Comparison of ENCODE assay signal across 17 cellular contexts in the genomic region with DNA sequence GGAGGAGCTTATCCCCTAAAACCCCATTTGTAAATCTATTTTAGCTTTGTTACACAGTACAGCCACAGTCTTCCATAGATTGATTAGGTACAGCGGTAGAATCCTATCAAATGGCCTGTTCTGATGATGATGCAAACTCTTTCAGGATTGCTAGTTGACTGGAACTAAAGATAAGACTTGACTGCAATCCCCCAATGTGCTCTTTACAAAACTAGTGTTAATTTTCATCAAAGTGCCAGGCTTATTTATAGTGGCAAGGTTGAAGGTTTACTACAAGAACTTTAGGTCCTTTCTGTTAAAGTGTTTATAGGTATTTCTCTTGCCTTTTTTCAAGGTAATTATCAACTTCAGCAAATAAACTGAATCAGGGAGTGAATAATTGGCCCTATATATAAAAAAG. TPM values are rescaled to one million over a fixed set of nuclear protein-coding genes. Genes with fewer than 3 reads are reported as not detected.
A peak's percentile ranks its signal among the peaks of the same experiment; 100 is the strongest.
DNase-seq lines count a peak whose midpoint lies in the region; ATAC-seq, FAIRE-seq and TF ChIP-seq lines count a peak whose summit lies in the region.
"Had no signal": no experiment of that assay in that cellular context is flagged by ENCODE, and none has a peak within 500 bp of the region (broad histone marks: within the 10 kb centered on the region; RNA-seq: fewer than 3 reads in every experiment).

No MANE protein-coding gene starts in this region.

- no peak for FAIRE-seq in HepG2 (lab: Jason Lieb, UNC)
- FAIRE-seq in K562 (lab: Jason Lieb, UNC) = peak; percentile 57
- FAIRE-seq: GM18507, HTR-8/SVneo had no signal

- POLR2A ChIA-PET in HepG2 (lab: Yijun Ruan, JAX) (interaction anchor here (1.4 kb wide), 1 partner anchor 9 kb away, joined by 5 read pairs; no protein-coding TSS in a partner anchor), Panc1 (lab: Charles Lee) (interaction anchor here (0.6 kb wide), 1 partner anchor 217 kb away, joined by 3 read pairs; no protein-coding TSS in a partner anchor), K562 (lab: Yijun Ruan, JAX) (interaction anchor here (1.4 kb wide), 1 partner anchor 9 kb away, joined by 5 read pairs; a partner anchor contains a TSS)
- POLR2A ChIA-PET in activated CD4-positive, alpha-beta T cell treated with anti-CD3 and anti-CD28 coated beads, Interleukin-2, amount 10 ng/mL, durations not matched to agents 7 days and 5 days (lab: Charles Lee) = no interaction called here

- H2AFZ ChIP-seq in HepG2 (ENCODE audit: low read length) = no peak overlapping the region
- H2AFZ ChIP-seq in K562 (ENCODE audit: low read depth, low read length) = peak overlapping the region; percentile 52; the same call in 1 of the 2 replicates
- no peak overlapping the region for H2AFZ ChIP-seq in neural progenitor cell (replicated peaks)
- H2AFZ ChIP-seq: GM23248 had no signal

- H3K4me2 ChIP-seq in HepG2 (ENCODE audit: low read depth, low read length) = no peak overlapping the region
- H3K4me2 ChIP-seq in K562 (ENCODE audit: insufficient read depth, low read length) = peak overlapping the region; percentile 6; the same call in 1 of the 2 replicates
- H3K4me2 ChIP-seq in neural progenitor cell = peak overlapping the region; percentile 94
- H3K4me2 ChIP-seq: BLaER1 treated with 17β-estradiol and CSF1 and Interleukin-3, amounts not matched to agents 10 nM and 100 nM had no signal

- no peak for TF ChIP-seq POLR2A in HepG2 (IDR thresholded peaks at IDR 0.05; ENCODE audit: insufficient read depth in 1 of 2, low read depth in 2 of 2, low read length in 2 of 2)
- TF ChIP-seq POLR2A in right lobe of liver (IDR thresholded peaks at IDR 0.05) = no peak
- no peak for TF ChIP-seq POLR2A in K562 (conservative IDR thresholded peaks at IDR 0.05)

- H3K36me3 ChIP-seq in HepG2 (replicated peaks in 1 of 2; ENCODE audit: control insufficient read depth in 1 of 2, insufficient read depth in 2 of 2, low read length in 2 of 2) (peaks cover 12 to 51% of the 10 kb centered on the region in 2 experiments; a peak in 4 of 5 replicates), right lobe of liver (peaks cover 0 to 12% (median 0%) of the 10 kb centered on the region in 4 donors), Panc1 (ENCODE audit: control insufficient read depth, insufficient read depth, low read length) (no peaks in the 10 kb centered on the region), K562 (ENCODE audit: control insufficient read depth, insufficient read depth, low read length) (peaks cover 2% of the 10 kb centered on the region; the same call in 2 of the 3 replicates), neural progenitor cell (no peaks in the 10 kb centered on the region), mucosa of descending colon (ENCODE audit: low read depth) (no peaks in the 10 kb centered on the region)

- TF ChIP-seq CTCF in HepG2 (CRISPR knock-in tag; IDR thresholded peaks at IDR 0.05) (no peak), right lobe of liver (IDR thresholded peaks at IDR 0.05) (no peak), Panc1 (IDR thresholded peaks at IDR 0.05) (no peak), K562 (IDR thresholded peaks at IDR 0.05 in 2 of 3, conservative IDR thresholded peaks at IDR 0.05 in 1 of 3; ENCODE audit: insufficient read depth in 2 of 3, low read depth in 1 of 3, low read length in 3 of 3) (no peak), neural progenitor cell (IDR thresholded peaks at IDR 0.05) (no peak), mucosa of descending colon (IDR thresholded peaks at IDR 0.05) (no peak)

- H3K79me2 ChIP-seq in HepG2 (ENCODE audit: insufficient read depth, low read length) (no peaks in the 10 kb centered on the region), K562 (ENCODE audit: control insufficient read depth, insufficient read depth, low read length) (no peaks in the 10 kb centered on the region), neural progenitor cell (ENCODE audit: low read depth) (peaks cover 39% of the 10 kb centered on the region)

- in situ Hi-C loops in HepG2 (cut with HindIII; ENCODE audit: extremely low pct_ligation_motif_present, low pct_unique_long_range_greater_than_20kb) (no loop called here), Panc1 (cut with HindIII; ENCODE audit: low pct_unique_long_range_greater_than_20kb, low sequenced_read_pairs) (no loop called here), K562 (cut with MboI) (no loop called here)

- H3K9me3 Mint-ChIP-seq in neural progenitor cell = no peaks in the 10 kb centered on the region
- no peaks in the 10 kb centered on the region for H3K9me3 Mint-ChIP-seq in activated CD4-positive, alpha-beta T cell treated with anti-CD3 and anti-CD28 coated beads, Interleukin-2, amount 10 ng/mL, durations not matched to agents 7 days and 5 days
- H3K9me3 Mint-ChIP-seq: CD4-positive, CD25-positive, alpha-beta regulatory T cell; H9 had no signal

- H3K4me3 ChIP-seq in HepG2 (replicated peaks in 1 of 3; ENCODE audit: insufficient read depth in 1 of 3, low read depth in 2 of 3, low read length in 3 of 3) (no peak overlapping the region), right lobe of liver (no peak overlapping the region), Panc1 (ENCODE audit: low read depth in 2 of 2, low read length in 2 of 2) (no peak overlapping the region), K562 (no peak overlapping the region), neural progenitor cell (no peak overlapping the region), mucosa of descending colon (no peak overlapping the region)
- H3K4me3 ChIP-seq: BLaER1 treated with 17β-estradiol and CSF1 and Interleukin-3, amounts not matched to agents 10 nM and 100 nM; GM23248 had no signal

- intact Hi-C loops in HepG2 (cut with micrococcal nuclease; ENCODE audit: unreplicated experiment) = no loop called here
- intact Hi-C loops in right lobe of liver (cut with DNase I) = no loop called here
- intact Hi-C loops in Panc1 (cut with micrococcal nuclease; ENCODE audit: unreplicated experiment) = no loop called here
- intact Hi-C loops in K562 (cut with micrococcal nuclease) = no loop called here
- intact Hi-C loops in mucosa of descending colon (cut with DNase I, micrococcal nuclease) = no loop called here

- BruUV-seq in HepG2 (replicated peaks; lab: Mats Ljungman, UMichigan) = no TSS peak
- BruUV-seq in Panc1 (replicated peaks; lab: Mats Ljungman, UMichigan) = no TSS peak
- BruUV-seq in K562 (replicated peaks; lab: Mats Ljungman, UMichigan) = no TSS peak

- TF ChIP-seq RAD21 in HepG2 (CRISPR knock-in tag; IDR thresholded peaks at IDR 0.05) (no peak), K562 (CRISPR knock-in tag; conservative IDR thresholded peaks at IDR 0.05 in 1 of 2, IDR thresholded peaks at IDR 0.05 in 1 of 2) (no peak)

- no peak overlapping the region for H3K27ac ChIP-seq in HepG2 (ENCODE audit: extremely low read length, insufficient read depth, low read length)
- H3K27ac ChIP-seq in right lobe of liver = no peak overlapping the region
- H3K27ac ChIP-seq in Panc1 (ENCODE audit: low read length) = peak overlapping the region; percentile 39; the same call in 1 of the 2 replicates
- H3K27ac ChIP-seq in K562 (ENCODE audit: extremely low read depth, low read depth, low read length) = peak overlapping the region; percentile 39; the same call in 1 of the 3 replicates
- H3K27ac ChIP-seq in neural progenitor cell = peak overlapping the region; percentile 68
- H3K27ac ChIP-seq: 22Rv1; BLaER1 treated with 17β-estradiol and CSF1 and Interleukin-3, amounts not matched to agents 10 nM and 100 nM; GM23248 had no signal

- H3K4me1 ChIP-seq in HepG2 (ENCODE audit: insufficient read depth, low read length) (no peaks in the 10 kb centered on the region), right lobe of liver (no peaks in the 10 kb centered on the region), Panc1 (ENCODE audit: control insufficient read depth, insufficient read depth, low read length) (no peaks in the 10 kb centered on the region), K562 (replicated peaks in 1 of 2; ENCODE audit: control insufficient read depth in 2 of 2, insufficient read depth in 2 of 2, low read length in 2 of 2) (peaks cover 7 to 19% of the 10 kb centered on the region in 2 experiments), neural progenitor cell (peaks cover 71% of the 10 kb centered on the region), mucosa of descending colon (ENCODE audit: low read depth) (no peaks in the 10 kb centered on the region)
- H3K4me1 ChIP-seq: BLaER1 treated with 17β-estradiol and CSF1 and Interleukin-3, amounts not matched to agents 10 nM and 100 nM had no signal

- H3K9me3 ChIP-seq in HepG2 (ENCODE audit: low read length) = no peaks in the 10 kb centered on the region
- H3K9me3 ChIP-seq in right lobe of liver = no peaks in the 10 kb centered on the region
- no peaks in the 10 kb centered on the region for H3K9me3 ChIP-seq in Panc1 (ENCODE audit: control insufficient read depth, insufficient read depth, low read depth, low read length)
- no peaks in the 10 kb centered on the region; the same call in 1 of the 2 replicates for H3K9me3 ChIP-seq in K562 (replicated peaks; ENCODE audit: control insufficient read depth, insufficient read depth, low read depth, low read length)
- H3K9me3 ChIP-seq in neural progenitor cell (ENCODE audit: low read depth) = no peaks in the 10 kb centered on the region
- no peaks in the 10 kb centered on the region for H3K9me3 ChIP-seq in mucosa of descending colon
- H3K9me3 ChIP-seq: BLaER1 treated with 17β-estradiol and CSF1 and Interleukin-3, amounts not matched to agents 10 nM and 100 nM had no signal

- peaks cover 5% of the 10 kb centered on the region for H3K27me3 Mint-ChIP-seq in neural progenitor cell (ENCODE audit: insufficient read depth, low read depth)
- peaks cover 15% of the 10 kb centered on the region for H3K27me3 Mint-ChIP-seq in activated CD4-positive, alpha-beta T cell treated with anti-CD3 and anti-CD28 coated beads, Interleukin-2, amount 10 ng/mL, durations not matched to agents 7 days and 5 days

- peaks cover 82% of the 10 kb centered on the region for H3F3A ChIP-seq in neural progenitor cell (ENCODE audit: low read depth)

- 97% methylated on average over 1 of the region's 1 CpG for WGBS in HepG2 (ENCODE audit: low lambda C conversion rate)
- 100% methylated on average over 1 of the region's 1 CpG for WGBS in right lobe of liver (ENCODE audit: insufficient coverage, low coverage, low lambda C conversion rate, missing lambda C conversion rate)
- WGBS in K562 (ENCODE audit: insufficient coverage, low coverage, missing lambda C conversion rate) = 0% methylated on average over 1 of the region's 1 CpG

- TF ChIP-seq EP300 in HepG2 (IDR thresholded peaks at IDR 0.05; ENCODE audit: low read depth in 2 of 2, low read length in 2 of 2) = no peak
- no peak for TF ChIP-seq EP300 in HepG2 (CRISPR knock-in tag; IDR thresholded peaks at IDR 0.05; ENCODE audit: borderline replicate concordance)
- peak; percentile 61 for TF ChIP-seq EP300 in K562 (IDR thresholded peaks at IDR 0.05; ENCODE audit: low read length)

- peaks cover 65% of the 10 kb centered on the region for H3K4me1 Mint-ChIP-seq in neural progenitor cell
- H3K4me1 Mint-ChIP-seq in activated CD4-positive, alpha-beta T cell treated with anti-CD3 and anti-CD28 coated beads, Interleukin-2, amount 10 ng/mL, durations not matched to agents 7 days and 5 days = no peaks in the 10 kb centered on the region

- ATAC-seq in HepG2 (no peak), right lobe of liver (no peak), Panc1 (no peak), K562 (peak; percentile 84), mucosa of descending colon (no peak)

- no peak for DNase-seq in HepG2 (ENCODE audit: low spot score)
- no peak for DNase-seq in right lobe of liver
- no peak for DNase-seq in Panc1 (ENCODE audit: low read depth, low spot score)
- DNase-seq in K562 (ENCODE audit: extremely low read depth in 1 of 4, low spot score in 3 of 4) = peak in 2 of 4 experiments; percentile 19 to 43
- DNase-seq in neural progenitor cell (ENCODE audit: low spot score) = no peak
- DNase-seq in putamen (ENCODE audit: low spot score) = no peak
- DNase-seq in mucosa of descending colon = no peak
- no peak for DNase-seq in activated CD4-positive, alpha-beta T cell treated with anti-CD3 and anti-CD28 coated beads, Interleukin-2, amount 10 ng/mL, durations not matched to agents 7 days and 5 days
- DNase-seq: ACHN; CD4-positive, CD25-positive, alpha-beta regulatory T cell; DMS 273 treated with DMSO at 0.1 percent for 48 hours; GM23248; H9 had no signal

- H3K9ac ChIP-seq in HepG2 (ENCODE audit: insufficient read depth, low read depth, low read length) (no peak overlapping the region), K562 (ENCODE audit: insufficient read depth in 1 of 2, low read depth in 2 of 2, low read length in 2 of 2) (no peak overlapping the region), neural progenitor cell (no peak overlapping the region)
- H3K9ac ChIP-seq: BLaER1 treated with 17β-estradiol and CSF1 and Interleukin-3, amounts not matched to agents 10 nM and 100 nM; GM23248 had no signal

- CTCF ChIA-PET in HepG2 (lab: Yijun Ruan, JAX; ENCODE audit: low intra/inter-chr PET ratio, low total read pairs) = no interaction called here
- CTCF ChIA-PET in Panc1 (lab: Charles Lee) = interaction anchor here (0.5 kb wide), 1 partner anchor 881 kb away, joined by 3 read pairs; no protein-coding TSS in a partner anchor
- CTCF ChIA-PET in K562 (lab: Yijun Ruan, JAX; ENCODE audit: low intra/inter-chr PET ratio) = no interaction called here
- CTCF ChIA-PET in activated CD4-positive, alpha-beta T cell treated with anti-CD3 and anti-CD28 coated beads, Interleukin-2, amount 10 ng/mL, durations not matched to agents 7 days and 5 days (lab: Charles Lee) = no interaction called here

- H3K4me3 Mint-ChIP-seq in neural progenitor cell = peak overlapping the region; percentile 43
- H3K4me3 Mint-ChIP-seq in activated CD4-positive, alpha-beta T cell treated with anti-CD3 and anti-CD28 coated beads, Interleukin-2, amount 10 ng/mL, durations not matched to agents 7 days and 5 days = no peak overlapping the region
- H3K4me3 Mint-ChIP-seq: CD4-positive, CD25-positive, alpha-beta regulatory T cell; H9 had no signal

- H3K27me3 ChIP-seq in HepG2 (ENCODE audit: control insufficient read depth in 1 of 2, insufficient read depth in 2 of 2, low read length in 2 of 2) = no peaks in the 10 kb centered on the region
- H3K27me3 ChIP-seq in right lobe of liver = no peaks in the 10 kb centered on the region
- H3K27me3 ChIP-seq in Panc1 (ENCODE audit: control insufficient read depth, insufficient read depth, low read length) = no peaks in the 10 kb centered on the region
- H3K27me3 ChIP-seq in K562 (ENCODE audit: control insufficient read depth in 2 of 2, insufficient read depth in 2 of 2, low read length in 2 of 2) = no peaks in the 10 kb centered on the region
- H3K27me3 ChIP-seq in neural progenitor cell = peaks cover 15% of the 10 kb centered on the region

- no peaks in the 10 kb centered on the region for H4K20me1 ChIP-seq in HepG2 (ENCODE audit: insufficient read depth, low read length)
- no peaks in the 10 kb centered on the region for H4K20me1 ChIP-seq in K562 (replicated peaks; ENCODE audit: control insufficient read depth, insufficient read depth, low read length)
- H4K20me1 ChIP-seq in neural progenitor cell (ENCODE audit: low read depth) = no peaks in the 10 kb centered on the region

- no peaks in the 10 kb centered on the region for H3K9me1 ChIP-seq in K562 (ENCODE audit: control insufficient read depth, insufficient read depth, low read length)

- peak overlapping the region; percentile 57 for H3K27ac Mint-ChIP-seq in neural progenitor cell
- no peak overlapping the region for H3K27ac Mint-ChIP-seq in activated CD4-positive, alpha-beta T cell treated with anti-CD3 and anti-CD28 coated beads, Interleukin-2, amount 10 ng/mL, durations not matched to agents 7 days and 5 days
- H3K27ac Mint-ChIP-seq: CD4-positive, CD25-positive, alpha-beta regulatory T cell; H9 had no signal

- H3K36me3 Mint-ChIP-seq in neural progenitor cell = peaks cover 18% of the 10 kb centered on the region
- H3K36me3 Mint-ChIP-seq in activated CD4-positive, alpha-beta T cell treated with anti-CD3 and anti-CD28 coated beads, Interleukin-2, amount 10 ng/mL, durations not matched to agents 7 days and 5 days (ENCODE audit: low read depth) = peaks cover 6% of the 10 kb centered on the region

RNA-seq across cellular contexts. Expression of a gene that starts 9.0 kb away (rescaled TPM):
- total RNA-seq in HepG2 (2016; rRNA removed; fragmentation: Illumina TruSeq; extraction: Trizol) (3.0 and 5.0 TPM in 2 replicates), right lobe of liver (not detected), Panc1 (2021; ENCODE audit: unreplicated experiment) (4.2 TPM), K562 (2014; rRNA removed) (1.4 and 1.8 TPM in 2 replicates), K562 (2014; rRNA removed; fragmentation: Illumina TruSeq; extraction: Trizol) (0.40 and 0.48 TPM in 2 replicates), K562 (2015; rRNA removed; fragmentation: Illumina TruSeq; extraction: Trizol) (0.58 and 1.1 TPM in 2 replicates), K562 (2021) (6.4 and 7.1 TPM in 2 replicates), neural progenitor cell (ENCODE audit: low replicate concordance) (7.9 and 23.3 TPM in 2 replicates), mucosa of descending colon (under 1 TPM in 1 of 3 donors, not detected in 2; 0.22 TPM)
- total RNA-seq in HepG2 (2016; cell fraction: cytosol; rRNA removed; fragmentation: Illumina TruSeq; extraction: Trizol; ENCODE audit: low read depth) = 3.1 and 4.3 TPM in 2 replicates
- total RNA-seq in HepG2 (2016; cell fraction: insoluble cytoplasmic fraction; rRNA removed; fragmentation: Illumina TruSeq; extraction: Trizol) = 2.5 and 4.2 TPM in 2 replicates
- total RNA-seq in HepG2 (2016; cell fraction: membrane; rRNA removed; fragmentation: Illumina TruSeq; extraction: Trizol) = 4.1 and 4.3 TPM in 2 replicates
- total RNA-seq in HepG2 (2016; cell fraction: nucleus; rRNA removed; fragmentation: Illumina TruSeq; extraction: Trizol) = 9.0 and 9.1 TPM in 2 replicates
- polyA plus RNA-seq in HepG2 (2011; rRNA removed) (1.0 and 1.6 TPM in 2 replicates), K562 (2011; rRNA removed) (0.24 and 0.31 TPM in 2 replicates), K562 (2014; fragmentation: Illumina TruSeq; extraction: Trizol) (2.6 and 3.7 TPM in 2 replicates), K562 (2014; fragmentation: Nextera tagmentation; extraction: Ambion mirVana) (under 1 TPM; 0.18 to 0.31 TPM), K562 (2014; rRNA removed) (2.3 and 2.6 TPM in 2 replicates)
- 0.47 and 0.66 TPM in 2 replicates for polyA plus RNA-seq in HepG2 (2011; cell fraction: cytosol; rRNA removed)
- polyA plus RNA-seq in HepG2 (2011; cell fraction: nucleus; rRNA removed) = 12.1 and 16.1 TPM in 2 replicates
- polyA plus RNA-seq in HepG2 (2012) = 7.7 and 7.9 TPM in 2 replicates
- polyA plus RNA-seq in HepG2 (2016; cell fraction: cytosol; fragmentation: Illumina TruSeq; extraction: Trizol; ENCODE audit: low read depth) = 1.1 and 1.2 TPM in 2 replicates
- polyA plus RNA-seq in HepG2 (2016; cell fraction: insoluble cytoplasmic fraction; fragmentation: Illumina TruSeq; extraction: Trizol; ENCODE audit: low read depth) = 6.4 and 9.1 TPM in 2 replicates
- 3.3 and 4.0 TPM in 2 replicates for polyA plus RNA-seq in HepG2 (2016; cell fraction: membrane; fragmentation: Illumina TruSeq; extraction: Trizol; ENCODE audit: low read depth)
- polyA plus RNA-seq in HepG2 (2016; cell fraction: nucleus; fragmentation: Illumina TruSeq; extraction: Trizol; ENCODE audit: insufficient read depth, low read depth) = 24.6 and 24.9 TPM in 2 replicates
- 0.82 and 6.6 TPM in 2 replicates for polyA minus RNA-seq in HepG2 (2011; rRNA and poly(A)+ RNA removed; ENCODE audit: low replicate concordance)
- 2.1 and 2.2 TPM in 2 replicates for polyA minus RNA-seq in HepG2 (2011; cell fraction: cytosol; rRNA and poly(A)+ RNA removed)
- polyA minus RNA-seq in HepG2 (2011; cell fraction: nucleus; rRNA and poly(A)+ RNA removed) = 16.4 and 25.8 TPM in 2 replicates
- polyA plus RNA-seq in Panc1 (2012; ENCODE audit: insufficient read length) = 3.2 TPM
- total RNA-seq in K562 (2011; cell fraction: chromatin; rRNA removed; ENCODE audit: low replicate concordance) = 4.9 and 10.4 TPM in 2 replicates
- total RNA-seq in K562 (2011; cell fraction: nucleolus; rRNA removed) = 13.5 and 18.4 TPM in 2 replicates
- total RNA-seq in K562 (2011; cell fraction: nucleoplasm; rRNA removed) = 9.4 and 9.8 TPM in 2 replicates
- 0.24 and 0.33 TPM in 2 replicates for polyA plus RNA-seq in K562 (2011; cell fraction: cytosol; rRNA removed)
- polyA plus RNA-seq in K562 (2011; cell fraction: nucleus; rRNA removed) = 4.0 and 5.2 TPM in 2 replicates
- 2.7 and 5.2 TPM in 2 replicates for polyA plus RNA-seq in K562 (2012)
- polyA minus RNA-seq in K562 (2011; rRNA and poly(A)+ RNA removed) = 0.33 and 0.77 TPM in 2 replicates
- polyA minus RNA-seq in K562 (2011; cell fraction: cytosol; rRNA and poly(A)+ RNA removed) = 1.5 and 2.0 TPM in 2 replicates
- 9.6 and 13.6 TPM in 2 replicates for polyA minus RNA-seq in K562 (2011; cell fraction: nucleus; rRNA and poly(A)+ RNA removed)
- total RNA-seq in activated CD4-positive, alpha-beta T cell treated with anti-CD3 and anti-CD28 coated beads, Interleukin-2, amount 10 ng/mL, durations not matched to agents 7 days and 5 days = not detected
- total RNA-seq: CD4-positive, CD25-positive, alpha-beta regulatory T cell; GM23248 had no signal
- polyA plus RNA-seq: CD4-positive, CD25-positive, alpha-beta regulatory T cell; GM23248 had no signal

Comparison
In these comparisons a context has a peak if more than half of its experiments do, and no peak if none do; other contexts are left out.
1. H3K27ac ChIP-seq: peak in Panc1 (single experiment), K562 (single experiment) and neural progenitor cell (single experiment); none in HepG2 (single experiment) and right lobe of liver (0 of 3).